14 cellular contexts compared by ENCODE assay signal in the genomic region with DNA sequence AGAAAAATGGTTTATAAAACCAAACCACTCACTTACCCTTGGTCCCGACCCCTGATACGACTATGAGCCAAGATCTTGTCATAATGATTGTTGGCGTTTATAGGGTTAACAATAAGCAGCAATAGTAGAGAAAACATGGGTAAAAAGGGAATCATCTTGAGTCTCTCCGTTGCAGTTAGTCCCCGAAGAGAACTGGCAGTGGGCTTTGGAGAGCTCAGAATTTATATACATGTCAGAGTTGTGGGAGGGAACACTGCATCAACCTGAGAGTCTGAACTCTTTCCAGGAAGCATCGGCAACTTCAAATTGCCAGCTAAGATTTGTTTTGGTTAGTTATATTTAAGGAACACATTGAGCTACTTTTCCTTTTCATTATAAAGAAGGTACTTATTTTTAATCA. TPM values are rescaled to one million over a fixed set of nuclear protein-coding genes. Genes with fewer than 3 reads are reported as not detected.
A peak's percentile ranks its signal among the peaks of the same experiment; 100 is the strongest.
DNase-seq lines count a peak whose midpoint lies in the region; ATAC-seq and TF ChIP-seq lines count a peak whose summit lies in the region.
"Had no signal": no experiment of that assay in that cellular context is flagged by ENCODE, and none has a peak within 500 bp of the region (broad histone marks: within the 10 kb centered on the region; RNA-seq: fewer than 3 reads in every experiment).

A gene with protein sequence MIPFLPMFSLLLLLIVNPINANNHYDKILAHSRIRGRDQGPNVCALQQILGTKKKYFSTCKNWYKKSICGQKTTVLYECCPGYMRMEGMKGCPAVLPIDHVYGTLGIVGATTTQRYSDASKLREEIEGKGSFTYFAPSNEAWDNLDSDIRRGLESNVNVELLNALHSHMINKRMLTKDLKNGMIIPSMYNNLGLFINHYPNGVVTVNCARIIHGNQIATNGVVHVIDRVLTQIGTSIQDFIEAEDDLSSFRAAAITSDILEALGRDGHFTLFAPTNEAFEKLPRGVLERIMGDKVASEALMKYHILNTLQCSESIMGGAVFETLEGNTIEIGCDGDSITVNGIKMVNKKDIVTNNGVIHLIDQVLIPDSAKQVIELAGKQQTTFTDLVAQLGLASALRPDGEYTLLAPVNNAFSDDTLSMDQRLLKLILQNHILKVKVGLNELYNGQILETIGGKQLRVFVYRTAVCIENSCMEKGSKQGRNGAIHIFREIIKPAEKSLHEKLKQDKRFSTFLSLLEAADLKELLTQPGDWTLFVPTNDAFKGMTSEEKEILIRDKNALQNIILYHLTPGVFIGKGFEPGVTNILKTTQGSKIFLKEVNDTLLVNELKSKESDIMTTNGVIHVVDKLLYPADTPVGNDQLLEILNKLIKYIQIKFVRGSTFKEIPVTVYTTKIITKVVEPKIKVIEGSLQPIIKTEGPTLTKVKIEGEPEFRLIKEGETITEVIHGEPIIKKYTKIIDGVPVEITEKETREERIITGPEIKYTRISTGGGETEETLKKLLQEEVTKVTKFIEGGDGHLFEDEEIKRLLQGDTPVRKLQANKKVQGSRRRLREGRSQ (minus strand): TSS at position 197 of the 400 bp plus-strand sequence. CDS start 42 bp downstream, at position 155.

- H3K4me3 Mint-ChIP-seq in activated T-cell treated with anti-CD3 and anti-CD28 coated beads, Interleukin-2, amount 50 U/mL, for 24 hours: no peak within 1 kb of the TSS
- H3K4me3 Mint-ChIP-seq: memory B cell had no signal

- H3K27me3 Mint-ChIP-seq in activated T-cell treated with anti-CD3 and anti-CD28 coated beads, Interleukin-2, amount 50 U/mL, for 24 hours: no peaks in the 10 kb centered on the region

- no peak for TF ChIP-seq CTCF in Peyer's patch (IDR thresholded peaks at IDR 0.05)
- no peak for TF ChIP-seq CTCF in fibroblast of lung (conservative IDR thresholded peaks at IDR 0.05 in 1 of 2, IDR thresholded peaks at IDR 0.05 in 1 of 2; ENCODE audit: low read depth in 1 of 2, low read length in 2 of 2)
- no peak for TF ChIP-seq CTCF in mucosa of descending colon (IDR thresholded peaks at IDR 0.05)
- TF ChIP-seq CTCF in RWPE1 (conservative IDR thresholded peaks at IDR 0.05; ENCODE audit: low read depth): no peak

- H3K27ac Mint-ChIP-seq in activated T-cell treated with anti-CD3 and anti-CD28 coated beads, Interleukin-2, amount 50 U/mL, for 24 hours: no peak within 1 kb of the TSS
- H3K27ac Mint-ChIP-seq: memory B cell had no signal

- no peaks in the 10 kb centered on the region for H3K9me3 ChIP-seq in Peyer's patch
- no peaks in the 10 kb centered on the region for H3K9me3 ChIP-seq in fibroblast of lung (ENCODE audit: control insufficient read depth, insufficient read depth, low read depth, low read length)
- H3K9me3 ChIP-seq in mucosa of descending colon: no peaks in the 10 kb centered on the region
- H3K9me3 ChIP-seq in thymus (ENCODE audit: control insufficient read depth): no peaks in the 10 kb centered on the region

- H3K27me3 ChIP-seq in Peyer's patch: no peaks in the 10 kb centered on the region
- H3K27me3 ChIP-seq in fibroblast of lung (ENCODE audit: control insufficient read depth, insufficient read depth, low read length): no peaks in the 10 kb centered on the region
- no peaks in the 10 kb centered on the region for H3K27me3 ChIP-seq in thymus (ENCODE audit: control insufficient read depth, insufficient read depth)

- peak within 1 kb of the TSS; percentile 4 for H3K9ac ChIP-seq in fibroblast of lung (ENCODE audit: insufficient read depth, low read length)

- no peaks in the 10 kb centered on the region for H4K20me1 ChIP-seq in fibroblast of lung (ENCODE audit: control insufficient read depth, extremely low read depth, insufficient read depth, low read length)

- H3K4me2 ChIP-seq in fibroblast of lung (ENCODE audit: extremely low read depth, insufficient read depth, low read length): peak within 1 kb of the TSS; percentile 69

- ATAC-seq in mucosa of descending colon (no peak), GM18867 (IDR thresholded peaks at IDR 0.05; ENCODE audit: unreplicated experiment) (no peak)
- ATAC-seq: Panc1 had no signal

- peaks cover 2% of the 10 kb centered on the region for H3K9me3 Mint-ChIP-seq in activated T-cell treated with anti-CD3 and anti-CD28 coated beads, Interleukin-2, amount 50 U/mL, for 24 hours
- H3K9me3 Mint-ChIP-seq: memory B cell had no signal

- TF ChIP-seq POLR2A in Peyer's patch (IDR thresholded peaks at IDR 0.05): no peak

- DNase-seq in Peyer's patch (no peak), fibroblast of lung (ENCODE audit: low read depth in 2 of 2) (peak in 1 of 2 donors; percentile 71), mucosa of descending colon (no peak), islet precursor cell (no peak), RWPE1 (ENCODE audit: low spot score) (no peak)
- no peak for DNase-seq in activated T-cell treated with anti-CD3 and anti-CD28 coated beads, Interleukin-2, amount 50 U/mL, for 24 hours
- DNase-seq: activated effector memory CD4-positive, alpha-beta T cell treated with anti-CD3 and anti-CD28 coated beads, Interleukin-2, amount 50 U/mL, for 16 hours; DND-41; HCEC 1CT; NCI-H1694 had no signal

- peak within 1 kb of the TSS in 1 of 4 donors; percentile 14 for H3K4me3 ChIP-seq in Peyer's patch
- H3K4me3 ChIP-seq in fibroblast of lung (replicated peaks in 1 of 4; ENCODE audit: control extremely low read depth in 1 of 4, insufficient read depth in 1 of 4, low read depth in 3 of 4, low read length in 4 of 4): peak within 1 kb of the TSS; percentile 44 to 61 (median 50)
- H3K4me3 ChIP-seq in mucosa of descending colon: no peak within 1 kb of the TSS
- no peak within 1 kb of the TSS for H3K4me3 ChIP-seq in thymus (ENCODE audit: low read length)

- 42% methylated on average over 6 of the region's 6 CpGs for WGBS in thymus

- H2AFZ ChIP-seq in fibroblast of lung (ENCODE audit: low read length): peak within 1 kb of the TSS; percentile 63

- POLR2A ChIA-PET in RWPE1 (lab: Yijun Ruan, JAX; ENCODE audit: low non-redundant PET): no interaction called here

- H3K27ac ChIP-seq in Peyer's patch (no peak within 1 kb of the TSS), fibroblast of lung (ENCODE audit: insufficient read depth, low read length) (no peak within 1 kb of the TSS), thymus (ENCODE audit: low read depth) (no peak within 1 kb of the TSS), RWPE1 (no peak within 1 kb of the TSS)

- intact Hi-C loops in mucosa of descending colon (cut with DNase I, micrococcal nuclease): no loop called here

- no peaks in the 10 kb centered on the region for H3K4me1 Mint-ChIP-seq in activated T-cell treated with anti-CD3 and anti-CD28 coated beads, Interleukin-2, amount 50 U/mL, for 24 hours (ENCODE audit: low read depth)
- H3K4me1 Mint-ChIP-seq: memory B cell had no signal

- CTCF ChIA-PET in RWPE1 (lab: Yijun Ruan, JAX): no interaction called here

- H3K4me1 ChIP-seq in Peyer's patch (no peaks in the 10 kb centered on the region), fibroblast of lung (ENCODE audit: control insufficient read depth, extremely low read depth, insufficient read depth, low read length) (peaks cover 3% of the 10 kb centered on the region), mucosa of descending colon (ENCODE audit: low read depth) (no peaks in the 10 kb centered on the region), thymus (ENCODE audit: control insufficient read depth, insufficient read depth, low read length) (no peaks in the 10 kb centered on the region)

- H3K36me3 Mint-ChIP-seq in activated T-cell treated with anti-CD3 and anti-CD28 coated beads, Interleukin-2, amount 50 U/mL, for 24 hours (ENCODE audit: low read depth): no peaks in the 10 kb centered on the region
- H3K36me3 Mint-ChIP-seq: memory B cell had no signal

- H3K36me3 ChIP-seq in Peyer's patch (no peaks in the 10 kb centered on the region), fibroblast of lung (ENCODE audit: control insufficient read depth, insufficient read depth, low read length) (no peaks in the 10 kb centered on the region), mucosa of descending colon (ENCODE audit: low read depth) (no peaks in the 10 kb centered on the region), thymus (ENCODE audit: control insufficient read depth, insufficient read depth) (no peaks in the 10 kb centered on the region)

- peaks cover 7% of the 10 kb centered on the region for H3K79me2 ChIP-seq in fibroblast of lung (ENCODE audit: control insufficient read depth, insufficient read depth, low read length)

RNA-seq across cellular contexts. Expression of the gene that starts here (rescaled TPM):
- total RNA-seq in Peyer's patch (10 to 100 TPM in 3 of 4 donors, 1 to 10 TPM in 1; 3.2 to 27.0 (median 12.8) TPM), fibroblast of lung (38.0 and 221 TPM in 2 replicates), mucosa of descending colon (10 to 100 TPM; 19.3 to 75.3 (median 37.2) TPM)
- polyA plus RNA-seq in fibroblast of lung (526 and 1,141 TPM in 2 replicates), thymus (22.2 TPM)
- 266 and 548 TPM in 2 replicates for polyA plus RNA-seq in fibroblast of lung (2012)
- polyA minus RNA-seq in fibroblast of lung (ENCODE audit: low replicate concordance): 47.4 and 65.8 TPM in 2 replicates

Comparison
In these comparisons a context has a peak if more than half of its experiments do, and no peak if none do; other contexts are left out.
1. RNA of the gene that starts here (polyA plus RNA-seq): 266 to 1,141 TPM in fibroblast of lung; 22.2 TPM in thymus (single experiment); every median in the first group is over 10 times any median in the second.
2. H3K4me3 ChIP-seq: peak in fibroblast of lung (4 of 4); none in mucosa of descending colon (single experiment) and thymus (single experiment).